In the genomic region with DNA sequence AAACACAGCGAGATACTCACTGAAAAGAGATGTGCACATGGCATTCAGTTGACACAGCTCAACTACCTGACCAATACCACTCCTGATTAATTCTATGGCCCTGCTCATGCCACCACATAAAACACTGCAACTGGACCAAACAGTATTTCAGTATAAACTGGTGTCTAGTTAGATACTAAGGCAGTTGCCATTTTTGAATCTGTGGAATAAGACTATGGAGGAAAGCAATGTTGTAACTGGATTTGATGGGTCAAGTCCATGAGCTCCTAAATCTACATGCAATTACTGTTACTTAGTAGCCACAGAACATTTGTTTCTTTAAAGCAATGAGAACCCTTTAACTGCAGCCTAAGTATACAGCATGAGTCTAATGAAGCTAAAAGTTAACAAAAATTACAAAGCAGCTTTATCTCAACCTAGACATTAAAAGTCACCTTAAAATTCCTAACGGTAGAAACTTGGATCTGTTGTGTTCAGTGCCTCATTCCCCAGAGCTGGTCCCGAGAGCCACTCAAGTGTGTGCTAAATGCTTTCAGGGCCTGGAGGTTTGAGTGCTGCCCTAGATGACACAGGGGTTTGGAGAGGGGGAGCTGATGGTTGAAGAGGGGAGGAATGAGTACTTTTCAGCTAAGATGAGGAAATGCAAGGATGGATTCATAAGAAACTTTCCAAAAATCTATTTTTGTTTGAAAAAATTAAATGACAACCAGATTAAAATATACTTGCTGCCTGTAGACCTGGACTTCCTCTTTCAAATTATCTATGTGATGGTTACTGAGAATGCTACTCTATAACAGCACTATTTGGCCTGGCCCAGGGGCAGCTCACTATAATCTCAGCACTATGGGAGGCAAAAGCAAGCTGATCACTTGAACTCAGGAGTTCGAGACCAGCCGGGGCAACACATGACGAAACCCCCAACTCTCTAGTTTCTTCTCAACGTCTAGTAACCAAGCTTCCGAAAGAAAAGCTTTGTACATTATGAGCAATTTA, we compare ENCODE assay signal across 16 cellular contexts. TPM values are rescaled to one million over a fixed set of nuclear protein-coding genes. Genes with fewer than 3 reads are reported as not detected.
DNase-seq lines count a peak whose midpoint lies in the region; ATAC-seq and TF ChIP-seq lines count a peak whose summit lies in the region.
"Had no signal": no experiment of that assay in that cellular context is flagged by ENCODE, and none has a peak within 500 bp of the region (broad histone marks: within the 10 kb centered on the region; RNA-seq: fewer than 3 reads in every experiment).

No MANE protein-coding gene starts in this region.

- no peaks in the 10 kb centered on the region for H3K9me3 ChIP-seq in H9 (ENCODE audit: control insufficient read depth, low read depth, low read length)
- H3K9me3 ChIP-seq: heart right ventricle had no signal

- TF ChIP-seq CTCF in H9 (conservative IDR thresholded peaks at IDR 0.05), result no peak

- H3K79me1 ChIP-seq in H9 (ENCODE audit: insufficient read depth, low read depth, low read length, poor library complexity, severe bottlenecking), result peaks cover 12% of the 10 kb centered on the region

- H2AFZ ChIP-seq in H9 (ENCODE audit: low read length), result no peak overlapping the region
- H2AFZ ChIP-seq: GM23248 had no signal

- peaks cover 33% of the 10 kb centered on the region for H3K4me1 Mint-ChIP-seq in activated naive CD4-positive, alpha-beta T cell treated with anti-CD3 and anti-CD28 coated beads, Interleukin-2, amount 10 ng/mL, durations not matched to agents 7 days and 5 days
- peaks cover 6 to 8% of the 10 kb centered on the region in 2 experiments; a peak in 2 of 4 replicates for H3K4me1 Mint-ChIP-seq in H9
- peaks cover 51% of the 10 kb centered on the region for H3K4me1 Mint-ChIP-seq in activated CD8-positive, alpha-beta memory T cell treated with anti-CD3 and anti-CD28 coated beads, Interleukin-2, amount 10 ng/mL, durations not matched to agents 7 days and 5 days
- peaks cover 51% of the 10 kb centered on the region for H3K4me1 Mint-ChIP-seq in stimulated activated memory B cell treated with anti-CD40 and anti-IgM and Interleukin-4, amounts not matched to agents 10 μg/mL and 1 μg/mL and 100 μg/mL, for 72 hours

- CTCF ChIA-PET in activated naive CD4-positive, alpha-beta T cell treated with anti-CD3 and anti-CD28 coated beads, Interleukin-2, amount 10 ng/mL, durations not matched to agents 7 days and 5 days (lab: Charles Lee), result interaction anchor here (0.7 to 1.2 kb wide), 3 partner anchors 11 to 38 kb away, joined by 3 to 4 read pairs (median 3); no protein-coding TSS in a partner anchor
- CTCF ChIA-PET in activated CD8-positive, alpha-beta memory T cell treated with anti-CD3 and anti-CD28 coated beads, Interleukin-2, amount 10 ng/mL, durations not matched to agents 7 days and 5 days (lab: Charles Lee), result interaction anchor here (0.7 to 1.7 kb wide), 4 partner anchors 13 to 44 kb away, joined by 3 to 4 read pairs (median 4); no protein-coding TSS in a partner anchor

- no peak overlapping the region for H3K23ac ChIP-seq in H9 (ENCODE audit: insufficient read length, low read depth, low read length)

- H2BK12ac ChIP-seq in H9 (ENCODE audit: insufficient read length, low read depth, low read length), result no peak overlapping the region

- no peaks in the 10 kb centered on the region for H3K27me3 Mint-ChIP-seq in activated naive CD4-positive, alpha-beta T cell treated with anti-CD3 and anti-CD28 coated beads, Interleukin-2, amount 10 ng/mL, durations not matched to agents 7 days and 5 days
- no peaks in the 10 kb centered on the region for H3K27me3 Mint-ChIP-seq in H9 (ENCODE audit: low read depth)
- no peaks in the 10 kb centered on the region for H3K27me3 Mint-ChIP-seq in activated CD8-positive, alpha-beta memory T cell treated with anti-CD3 and anti-CD28 coated beads, Interleukin-2, amount 10 ng/mL, durations not matched to agents 7 days and 5 days
- H3K27me3 Mint-ChIP-seq in stimulated activated memory B cell treated with anti-CD40 and anti-IgM and Interleukin-4, amounts not matched to agents 10 μg/mL and 1 μg/mL and 100 μg/mL, for 72 hours, result no peaks in the 10 kb centered on the region

- no peak overlapping the region for H4K5ac ChIP-seq in H9 (ENCODE audit: insufficient read length, low read depth, low read length)

- peaks cover 83% of the 10 kb centered on the region for H3K36me3 Mint-ChIP-seq in activated naive CD4-positive, alpha-beta T cell treated with anti-CD3 and anti-CD28 coated beads, Interleukin-2, amount 10 ng/mL, durations not matched to agents 7 days and 5 days
- peaks cover 82 to 97% (median 95%) of the 10 kb centered on the region in 3 experiments for H3K36me3 Mint-ChIP-seq in H9 (ENCODE audit: insufficient read depth in 1 of 3, low read depth in 3 of 3)
- peaks cover 90% of the 10 kb centered on the region for H3K36me3 Mint-ChIP-seq in activated CD8-positive, alpha-beta memory T cell treated with anti-CD3 and anti-CD28 coated beads, Interleukin-2, amount 10 ng/mL, durations not matched to agents 7 days and 5 days
- peaks cover 78% of the 10 kb centered on the region for H3K36me3 Mint-ChIP-seq in stimulated activated memory B cell treated with anti-CD40 and anti-IgM and Interleukin-4, amounts not matched to agents 10 μg/mL and 1 μg/mL and 100 μg/mL, for 72 hours

- H3K4ac ChIP-seq in H9 (ENCODE audit: low read depth, low read length), result no peak overlapping the region

- no peak overlapping the region for H3K14ac ChIP-seq in H9 (ENCODE audit: insufficient read depth, low read length)

- no peak overlapping the region for H3K9ac ChIP-seq in H9 (ENCODE audit: extremely low read depth, insufficient read length, low read length)
- H3K9ac ChIP-seq: GM23248 had no signal

- no peak overlapping the region for H2BK120ac ChIP-seq in H9 (ENCODE audit: low read depth, low read length, poor library complexity, severe bottlenecking)

- no peaks in the 10 kb centered on the region for H3K27me3 ChIP-seq in H9 (ENCODE audit: insufficient read depth, low read length)
- H3K27me3 ChIP-seq: heart right ventricle had no signal

- H2AK5ac ChIP-seq in H9 (ENCODE audit: insufficient read length, low read length), result no peak overlapping the region

- no peaks in the 10 kb centered on the region for H3K23me2 ChIP-seq in H9 (ENCODE audit: insufficient read length, low read depth, low read length, poor library complexity, severe bottlenecking)

- no CpG with 5 or more reads among the region's 8 CpGs for WGBS in H9 (ENCODE audit: extremely low coverage, insufficient read length, low lambda C conversion rate)

- no peak overlapping the region for H4K91ac ChIP-seq in H9 (ENCODE audit: insufficient read length, low read depth, low read length)

- H3K27ac ChIP-seq in H9 (ENCODE audit: insufficient read length, low read depth, low read length), result no peak overlapping the region
- H3K27ac ChIP-seq: GM23248, heart right ventricle had no signal

- H3K18ac ChIP-seq in H9 (ENCODE audit: insufficient read length, low read depth, low read length), result no peak overlapping the region

- no peak overlapping the region for H3K4me2 ChIP-seq in H9 (ENCODE audit: insufficient read depth, insufficient read length, low read length)

- H4K8ac ChIP-seq in H9 (replicated peaks; ENCODE audit: insufficient read length, low read depth, low read length), result no peak overlapping the region

- no peak overlapping the region for H2BK5ac ChIP-seq in H9 (ENCODE audit: insufficient read length, low read length)

- no peak overlapping the region for H3K56ac ChIP-seq in H9 (ENCODE audit: insufficient read length, low read depth, low read length)

- DNase-seq in activated naive CD4-positive, alpha-beta T cell treated with anti-CD3 and anti-CD28 coated beads, Interleukin-2, amount 10 ng/mL, durations not matched to agents 7 days and 5 days, result no peak
- no peak for DNase-seq in activated naive CD4-positive, alpha-beta T cell (lab: John Stamatoyannopoulos, UW)
- DNase-seq in H9, result no peak
- no peak for DNase-seq in activated CD8-positive, alpha-beta memory T cell treated with anti-CD3 and anti-CD28 coated beads, Interleukin-2, amount 10 ng/mL, durations not matched to agents 7 days and 5 days
- DNase-seq in glomerular visceral epithelial cell (ENCODE audit: extremely low spot score), result no peak
- no peak for DNase-seq in SW480 (ENCODE audit: low spot score)
- DNase-seq: effector CD4-positive, alpha-beta T cell; GDM1; GM23248; heart right ventricle; mesendoderm; NCI-H146; NCI-H226; SHP77 treated with DMSO at 0.1 percent for 48 hours had no signal

- no peak overlapping the region for H3T11ph ChIP-seq in H9 (ENCODE audit: low read length)

- no peaks in the 10 kb centered on the region for H3K9me3 Mint-ChIP-seq in activated naive CD4-positive, alpha-beta T cell treated with anti-CD3 and anti-CD28 coated beads, Interleukin-2, amount 10 ng/mL, durations not matched to agents 7 days and 5 days
- no peaks in the 10 kb centered on the region for H3K9me3 Mint-ChIP-seq in H9
- H3K9me3 Mint-ChIP-seq in activated CD8-positive, alpha-beta memory T cell treated with anti-CD3 and anti-CD28 coated beads, Interleukin-2, amount 10 ng/mL, durations not matched to agents 7 days and 5 days (ENCODE audit: low read depth), result no peaks in the 10 kb centered on the region
- H3K9me3 Mint-ChIP-seq in stimulated activated memory B cell treated with anti-CD40 and anti-IgM and Interleukin-4, amounts not matched to agents 10 μg/mL and 1 μg/mL and 100 μg/mL, for 72 hours, result no peaks in the 10 kb centered on the region

- no peak overlapping the region for H2BK15ac ChIP-seq in H9 (ENCODE audit: low read depth, low read length)

- no peaks in the 10 kb centered on the region for H3K4me1 ChIP-seq in H9 (ENCODE audit: insufficient read depth, low read length)

- peak overlapping the region; percentile 28 for H3K27ac Mint-ChIP-seq in activated naive CD4-positive, alpha-beta T cell treated with anti-CD3 and anti-CD28 coated beads, Interleukin-2, amount 10 ng/mL, durations not matched to agents 7 days and 5 days
- H3K27ac Mint-ChIP-seq in H9, result peak overlapping the region in 2 of 3 experiments; percentile 67 to 91; a peak in 4 of 7 replicates
- peak overlapping the region; percentile 64 for H3K27ac Mint-ChIP-seq in activated CD8-positive, alpha-beta memory T cell treated with anti-CD3 and anti-CD28 coated beads, Interleukin-2, amount 10 ng/mL, durations not matched to agents 7 days and 5 days
- H3K27ac Mint-ChIP-seq in stimulated activated memory B cell treated with anti-CD40 and anti-IgM and Interleukin-4, amounts not matched to agents 10 μg/mL and 1 μg/mL and 100 μg/mL, for 72 hours, result no peak overlapping the region

- no peak for ATAC-seq in activated CD8-positive, alpha-beta memory T cell treated with anti-CD3 and anti-CD28 coated beads, Interleukin-2, amount 10 ng/mL, durations not matched to agents 7 days and 5 days
- no peak for ATAC-seq in stimulated activated memory B cell treated with anti-CD40 and anti-IgM and Interleukin-4, amounts not matched to agents 10 μg/mL and 1 μg/mL and 100 μg/mL, for 72 hours
- no peak for ATAC-seq in GM19351 (IDR thresholded peaks at IDR 0.05; ENCODE audit: unreplicated experiment)
- ATAC-seq: heart right ventricle had no signal

- H2BK20ac ChIP-seq in H9 (ENCODE audit: low read depth, low read length, poor library complexity, severe bottlenecking), result no peak overlapping the region

- no peak overlapping the region for H3K4me3 Mint-ChIP-seq in activated naive CD4-positive, alpha-beta T cell treated with anti-CD3 and anti-CD28 coated beads, Interleukin-2, amount 10 ng/mL, durations not matched to agents 7 days and 5 days
- H3K4me3 Mint-ChIP-seq in H9, result no peak overlapping the region
- H3K4me3 Mint-ChIP-seq in activated CD8-positive, alpha-beta memory T cell treated with anti-CD3 and anti-CD28 coated beads, Interleukin-2, amount 10 ng/mL, durations not matched to agents 7 days and 5 days, result no peak overlapping the region
- peak overlapping the region; percentile 6 for H3K4me3 Mint-ChIP-seq in stimulated activated memory B cell treated with anti-CD40 and anti-IgM and Interleukin-4, amounts not matched to agents 10 μg/mL and 1 μg/mL and 100 μg/mL, for 72 hours

- H3K79me2 ChIP-seq in H9 (ENCODE audit: insufficient read depth, low read length), result peaks cover 28% of the 10 kb centered on the region

- no peaks in the 10 kb centered on the region for H4K20me1 ChIP-seq in H9 (ENCODE audit: control insufficient read depth, insufficient read depth, insufficient read length)

RNA-seq across cellular contexts. Expression of gene SNX5, which starts 15.6 kb away (rescaled TPM):
- total RNA-seq in H9 (2021), result 179 and 194 TPM in 2 replicates
- 100 to 1,000 TPM; 178 to 192 TPM for total RNA-seq in activated CD8-positive, alpha-beta memory T cell treated with anti-CD3 and anti-CD28 coated beads, Interleukin-2, amount 10 ng/mL, durations not matched to agents 7 days and 5 days

RNA-seq across cellular contexts. Expression of gene MGME1, which starts 15.8 kb away (rescaled TPM):
- 47.7 and 48.9 TPM in 2 replicates for total RNA-seq in H9 (2021)
- total RNA-seq in activated CD8-positive, alpha-beta memory T cell treated with anti-CD3 and anti-CD28 coated beads, Interleukin-2, amount 10 ng/mL, durations not matched to agents 7 days and 5 days, result 10 to 100 TPM; 46.6 to 50.7 TPM
